ENCODE assay signal across 28 cellular contexts in the genomic region with DNA sequence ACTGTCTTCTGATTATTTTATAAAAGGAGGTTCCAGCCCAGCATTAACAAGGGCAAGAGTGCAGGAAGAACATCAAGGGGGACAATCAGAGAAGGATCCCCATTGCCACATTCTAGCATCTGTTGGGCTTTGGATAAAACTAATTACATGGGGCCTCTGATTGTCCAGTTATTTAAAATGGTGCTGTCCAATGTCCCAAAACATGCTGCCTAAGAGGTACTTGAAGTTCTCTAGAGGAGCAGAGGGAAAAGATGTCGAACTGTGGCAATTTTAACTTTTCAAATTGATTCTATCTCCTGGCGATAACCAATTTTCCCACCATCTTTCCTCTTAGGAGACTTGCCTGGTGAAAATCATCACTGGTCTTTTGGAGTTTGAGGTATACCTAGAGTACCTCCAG. TPM values are rescaled to one million over a fixed set of nuclear protein-coding genes. Genes with fewer than 3 reads are reported as not detected.
DNase-seq lines count a peak whose midpoint lies in the region; ATAC-seq, FAIRE-seq and TF ChIP-seq lines count a peak whose summit lies in the region.
"Had no signal": no experiment of that assay in that cellular context is flagged by ENCODE, and none has a peak within 500 bp of the region (broad histone marks: within the 10 kb centered on the region; RNA-seq: fewer than 3 reads in every experiment).

No MANE protein-coding gene starts in this region.

- peak overlapping the region; percentile 91 for H3K4me2 ChIP-seq in endothelial cell of umbilical vein (ENCODE audit: insufficient read depth, low read length)

- no peaks in the 10 kb centered on the region for H3K9me1 ChIP-seq in endothelial cell of umbilical vein (replicated peaks; ENCODE audit: control insufficient read depth, extremely low read depth, insufficient read depth, low read length)

- H3K9me3 ChIP-seq in endothelial cell of umbilical vein (replicated peaks; ENCODE audit: control insufficient read depth, insufficient read depth, low read length) (no peaks in the 10 kb centered on the region), psoas muscle (no peaks in the 10 kb centered on the region), right lobe of liver (no peaks in the 10 kb centered on the region)
- H3K9me3 ChIP-seq: breast epithelium, neutrophil, sigmoid colon, transverse colon had no signal

- H3K4me1 ChIP-seq in endothelial cell of umbilical vein (ENCODE audit: control insufficient read depth, extremely low read depth, insufficient read depth, low read length) (peaks cover 38% of the 10 kb centered on the region), psoas muscle (peaks cover 23% of the 10 kb centered on the region), right lobe of liver (peaks cover 0 to 16% (median 0%) of the 10 kb centered on the region in 4 donors)

- no peak for DNase-seq in BJ (ENCODE audit: low read depth)
- DNase-seq in endothelial cell of umbilical vein (ENCODE audit: low read depth, low spot score) = no peak
- no peak for DNase-seq in psoas muscle
- DNase-seq in right lobe of liver = no peak
- DNase-seq in NCI-H345 treated with DMSO at 0.1 percent for 48 hours (lab: John Stamatoyannopoulos, UW; ENCODE audit: unreplicated experiment) = no peak
- DNase-seq: activated CD8-positive, alpha-beta memory T cell treated with anti-CD3 and anti-CD28 coated beads, Interleukin-2, amount 50 U/mL, for 48 hours; activated CD8-positive, alpha-beta T cell treated with anti-CD3 and anti-CD28 coated beads for 36 hours; activated naive CD4-positive, alpha-beta T cell treated with anti-CD3 and anti-CD28 coated beads, Interleukin-2, amount 50 U/mL, for 16 hours; DND-41; GOT3; hypothalamus; NCI-H1092 treated with DMSO at 0.1 percent for 48 hours; sigmoid colon; stimulated activated CD4-positive, alpha-beta T cell treated with anti-CD3 and anti-CD28 coated beads, Interleukin-15, amount 100 ng/mL, for 24 hours; transverse colon had no signal

- no peak for TF ChIP-seq EP300 in Ishikawa (IDR thresholded peaks at IDR 0.05; ENCODE audit: borderline replicate concordance)

- peaks cover 21% of the 10 kb centered on the region for H3K79me2 ChIP-seq in endothelial cell of umbilical vein (ENCODE audit: control insufficient read depth, insufficient read depth, low read length)

- H4K20me1 ChIP-seq in endothelial cell of umbilical vein (replicated peaks; ENCODE audit: control insufficient read depth, extremely low read depth, insufficient read depth, low read length) = no peaks in the 10 kb centered on the region

- H3K4me3 ChIP-seq in BJ (ENCODE audit: low read depth, low read length) = peak overlapping the region; percentile 62
- no peak overlapping the region for H3K4me3 ChIP-seq in endothelial cell of umbilical vein (replicated peaks in 1 of 3; ENCODE audit: insufficient read depth in 1 of 3, low read depth in 1 of 3, low read length in 3 of 3)
- H3K4me3 ChIP-seq in psoas muscle = peak overlapping the region; percentile 60
- H3K4me3 ChIP-seq in right lobe of liver = no peak overlapping the region
- H3K4me3 ChIP-seq: K562, sigmoid colon, transverse colon had no signal

- WGBS in psoas muscle, 3 donors = 96 to 98% (median 97%) methylated on average over 2 of the region's 2 CpGs
- WGBS in right lobe of liver (ENCODE audit: insufficient coverage, low coverage, low lambda C conversion rate, missing lambda C conversion rate) = 65% methylated on average over 2 of the region's 2 CpGs

- ATAC-seq in psoas muscle (no peak), right lobe of liver (no peak), GM18511 (IDR thresholded peaks at IDR 0.05; ENCODE audit: unreplicated experiment) (no peak)
- ATAC-seq: activated CD8-positive, alpha-beta T cell treated with anti-CD3 and anti-CD28 coated beads for 36 hours; activated T-helper 17 cell treated with anti-CD3 and anti-CD28 coated beads, Interleukin-2, amount 50 U/mL, for 72 hours; Right ventricle myocardium inferior; stimulated activated memory B cell treated with anti-CD40 and anti-IgM and Interleukin-4, amounts not matched to agents 10 μg/mL and 1 μg/mL and 100 μg/mL, for 72 hours had no signal

- H3K27ac ChIP-seq in endothelial cell of umbilical vein (ENCODE audit: insufficient read depth, low read depth, low read length) (peak overlapping the region; percentile 93), psoas muscle (no peak overlapping the region), right lobe of liver (no peak overlapping the region)
- H3K27ac ChIP-seq: breast epithelium, neutrophil, transverse colon had no signal

- TF ChIP-seq POLR2A in endothelial cell of umbilical vein (IDR thresholded peaks at IDR 0.05; ENCODE audit: low read depth, low read length) (no peak), right lobe of liver (IDR thresholded peaks at IDR 0.05) (no peak)

- POLR2A ChIA-PET in BJ (lab: Charles Lee) = no interaction called here
- POLR2A ChIA-PET in endothelial cell of umbilical vein (lab: Charles Lee) = no interaction called here

- intact Hi-C loops in endothelial cell of umbilical vein (cut with micrococcal nuclease) (no loop called here), psoas muscle (cut with DNase I) (loop anchor here (5.0 to 10.0 kb wide), 5 partner anchors 123 to 803 kb away; a partner anchor contains a TSS), right lobe of liver (cut with DNase I) (loop anchor here in 1 of 2 donors (5.0 kb wide), 1 partner anchor 172 kb away; no protein-coding TSS in a partner anchor)

- no peak overlapping the region for H2AFZ ChIP-seq in endothelial cell of umbilical vein (ENCODE audit: low read depth, low read length)

- TF ChIP-seq RAD21 in Ishikawa (IDR thresholded peaks at IDR 0.05; ENCODE audit: low read depth) = no peak

- H3K27me3 ChIP-seq in BJ (ENCODE audit: control insufficient read depth, insufficient read depth, low read length) (no peaks in the 10 kb centered on the region), endothelial cell of umbilical vein (ENCODE audit: control insufficient read depth in 2 of 2, insufficient read depth in 2 of 2, low read length in 2 of 2) (no peaks in the 10 kb centered on the region), psoas muscle (ENCODE audit: insufficient read depth in 3 of 3, low read length in 2 of 3) (no peaks in the 10 kb centered on the region), right lobe of liver (no peaks in the 10 kb centered on the region)
- H3K27me3 ChIP-seq: breast epithelium, sigmoid colon, transverse colon had no signal

- H3K36me3 ChIP-seq in BJ (ENCODE audit: control insufficient read depth, insufficient read depth, low read length) (no peaks in the 10 kb centered on the region), endothelial cell of umbilical vein (ENCODE audit: control insufficient read depth in 2 of 2, extremely low read depth in 1 of 2, insufficient read depth in 2 of 2, low read length in 2 of 2) (peaks cover 5 to 9% of the 10 kb centered on the region in 2 experiments), psoas muscle (ENCODE audit: insufficient read depth in 1 of 2, low read depth in 1 of 2) (peaks cover 0 to 5% of the 10 kb centered on the region in 2 donors), right lobe of liver (no peaks in the 10 kb centered on the region)
- H3K36me3 ChIP-seq: breast epithelium, neutrophil, sigmoid colon, transverse colon had no signal

- CTCF ChIA-PET in BJ (lab: Yijun Ruan, JAX) (interaction anchor here (1.4 to 7.2 kb wide), 7 partner anchors 10 to 326 kb away, joined by 3 to 129 read pairs (median 6); no protein-coding TSS in a partner anchor), endothelial cell of umbilical vein (lab: Charles Lee) (interaction anchor here (1.4 to 8.0 kb wide), 9 partner anchors 10 to 325 kb away, joined by 3 to 450 read pairs (median 36); no protein-coding TSS in a partner anchor)

- TF ChIP-seq CTCF in BJ (IDR thresholded peaks at IDR 0.05; ENCODE audit: insufficient read depth, low read depth, low read length) = no peak
- TF ChIP-seq CTCF in endothelial cell of umbilical vein (IDR thresholded peaks at IDR 0.05; ENCODE audit: extremely low read depth in 1 of 2, insufficient read depth in 1 of 2, low read depth in 1 of 2, low read length in 2 of 2) = no peak
- TF ChIP-seq CTCF in psoas muscle (IDR thresholded peaks at IDR 0.05) = no peak
- no peak for TF ChIP-seq CTCF in right lobe of liver (IDR thresholded peaks at IDR 0.05)

- peak; percentile 38 for FAIRE-seq in endothelial cell of umbilical vein (lab: Jason Lieb, UNC)
- FAIRE-seq: D721Med had no signal

- BruUV-seq in endothelial cell of umbilical vein (replicated peaks; lab: Mats Ljungman, UMichigan) = no TSS peak

- H3K9ac ChIP-seq in endothelial cell of umbilical vein (replicated peaks; ENCODE audit: extremely low read depth, insufficient read depth, low read length) = no peak overlapping the region

- dilution Hi-C loops in endothelial cell of umbilical vein (cut with MboI; ENCODE audit: extremely low pct_ligation_motif_present, low sequenced_read_pairs) = loop anchor here (25.0 kb wide), 1 partner anchor 167 kb away; no protein-coding TSS in a partner anchor

TF ChIP-seq in endothelial cell of umbilical vein, 7 proteins besides CTCF, POLR2A, EP300 and RAD21 (continues in another document):
- TF ChIP-seq GATA2 (IDR thresholded peaks at IDR 0.05; ENCODE audit: insufficient read depth, insufficient read length, low read depth, low read length) (no peak), FOS (IDR thresholded peaks at IDR 0.05; ENCODE audit: borderline replicate concordance, insufficient read depth, low read length) (no peak), JUN (IDR thresholded peaks at IDR 0.05; ENCODE audit: borderline replicate concordance, insufficient read depth, insufficient read length, low read depth) (no peak), MYC (IDR thresholded peaks at IDR 0.05; ENCODE audit: low read depth, low read length) (no peak), POLR2AphosphoS5 (IDR thresholded peaks at IDR 0.05; ENCODE audit: insufficient read depth, low read depth, low read length) (no peak)
- TF ChIP-seq, protein P1, sequence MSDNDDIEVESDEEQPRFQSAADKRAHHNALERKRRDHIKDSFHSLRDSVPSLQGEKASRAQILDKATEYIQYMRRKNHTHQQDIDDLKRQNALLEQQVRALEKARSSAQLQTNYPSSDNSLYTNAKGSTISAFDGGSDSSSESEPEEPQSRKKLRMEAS (IDR thresholded peaks at IDR 0.05; ENCODE audit: insufficient read depth, insufficient read length) = no peak

RNA-seq across cellular contexts. Expression of a gene that starts 2.2 kb away (rescaled TPM):
- polyA plus RNA-seq in BJ (2011; rRNA removed) (25.7 and 31.0 TPM in 2 replicates), endothelial cell of umbilical vein (12.0 and 16.5 TPM in 2 replicates), psoas muscle (1 to 10 TPM in 1 of 3 donors, under 1 TPM in 2; 0.51 to 4.1 (median 0.91) TPM)
- polyA minus RNA-seq in BJ (2011; rRNA and poly(A)+ RNA removed) = 18.8 and 19.7 TPM in 2 replicates
- total RNA-seq in endothelial cell of umbilical vein (9.4 and 11.0 TPM in 2 replicates), psoas muscle (1 to 10 TPM in 2 of 4 donors, under 1 TPM in 1, not detected in 1; 0.99 to 4.6 (median 2.1) TPM), right lobe of liver (1 to 10 TPM in 1 of 6 experiments, under 1 TPM in 1, not detected in 4; 0.80 to 1.9 TPM)
- 37.9 and 46.7 TPM in 2 replicates for polyA plus RNA-seq in endothelial cell of umbilical vein (2011; cell fraction: cytosol; rRNA removed)
- polyA plus RNA-seq in endothelial cell of umbilical vein (2011; cell fraction: nucleus; rRNA removed) = 94.3 and 96.8 TPM in 2 replicates
- 44.7 and 75.0 TPM in 2 replicates for polyA plus RNA-seq in endothelial cell of umbilical vein (2012)
- 11.7 and 12.6 TPM in 2 replicates for polyA minus RNA-seq in endothelial cell of umbilical vein
- 8.5 TPM for polyA minus RNA-seq in endothelial cell of umbilical vein (2011; cell fraction: cytosol; rRNA and poly(A)+ RNA removed)
- polyA minus RNA-seq in endothelial cell of umbilical vein (2011; cell fraction: nucleus; rRNA and poly(A)+ RNA removed) = 34.2 and 34.3 TPM in 2 replicates
- total RNA-seq: activated CD8-positive, alpha-beta T cell treated with anti-CD3 and anti-CD28 coated beads for 36 hours; CD4-positive, alpha-beta memory T cell; OCI-LY7; progenitor cell of endocrine pancreas; T-helper 2 cell treated with Interferon-gamma antibody and Interleukin-4, amounts not matched to agents 100 ng/mL and 5 ng/mL, for 36 hours had no signal
- polyA plus RNA-seq: CD4-positive, alpha-beta memory T cell had no signal

Comparison
In these comparisons a context has a peak if more than half of its experiments do, and no peak if none do; other contexts are left out.
1. H3K4me3 ChIP-seq: peak in BJ (single experiment) and psoas muscle (single experiment); none in endothelial cell of umbilical vein (0 of 3) and right lobe of liver (0 of 3).